In the genomic region with DNA sequence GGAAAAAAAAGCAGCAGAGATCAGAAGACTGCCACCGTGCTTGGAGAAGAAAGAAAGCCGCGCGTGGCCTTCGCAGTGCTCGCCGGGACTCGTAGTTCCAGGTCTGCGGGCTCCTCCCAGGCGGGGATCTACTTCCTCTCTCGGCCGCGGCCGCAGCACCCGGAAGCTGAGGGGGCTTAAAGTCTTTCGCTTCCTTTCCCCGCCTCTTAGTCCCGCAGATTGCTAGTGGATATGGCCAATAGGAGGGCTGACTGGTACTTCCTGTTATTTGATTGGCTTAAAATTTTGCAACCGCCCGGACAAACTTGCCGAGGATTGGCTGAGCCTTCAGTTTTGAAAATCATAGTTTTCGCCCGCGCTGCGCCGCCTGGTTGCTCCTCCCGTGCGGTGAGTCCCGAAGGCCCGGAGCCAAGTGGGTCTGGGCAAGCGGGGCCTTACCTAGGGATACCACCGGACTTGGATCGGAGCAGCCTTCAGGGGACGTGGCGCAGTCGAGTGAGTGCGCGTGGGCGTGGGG, we compare ENCODE assay signal across 8 cellular contexts. TPM values are rescaled to one million over a fixed set of nuclear protein-coding genes. Genes with fewer than 3 reads are reported as not detected.
DNase-seq lines count a peak whose midpoint lies in the region; ATAC-seq, FAIRE-seq and TF ChIP-seq lines count a peak whose summit lies in the region.

Gene INCENP, plus strand, starts transcription at position 343 of the 517 bp plus-strand sequence. CDS start 4,151 bp downstream, outside the sequence.

- no peak for TF ChIP-seq EP300 in sigmoid colon (IDR thresholded peaks at IDR 0.05)

- WGBS in sigmoid colon, 2 donors: 0% methylated on average over 39 of the region's 39 CpGs

- H3K4me3 ChIP-seq in sigmoid colon: peak within 1 kb of the TSS; percentile 87 to 97 (median 93)

- H3K4me1 ChIP-seq in sigmoid colon: peaks cover 0 to 23% (median 12%) of the 10 kb centered on the region in 4 donors

- no peaks in the 10 kb centered on the region for H3K9me3 ChIP-seq in sigmoid colon

- peaks cover 37% of the 10 kb centered on the region for H3K4me1 Mint-ChIP-seq in brain

- H3K4me3 Mint-ChIP-seq in brain: peak within 1 kb of the TSS; percentile 89 to 99 (median 99)

- ATAC-seq in GM18520 (IDR thresholded peaks at IDR 0.05; ENCODE audit: unreplicated experiment): peak; percentile 92
- ATAC-seq in HG03064 (IDR thresholded peaks at IDR 0.05; ENCODE audit: low read depth, unreplicated experiment): peak; percentile 92

- no peak for TF ChIP-seq POLR2A in sigmoid colon (IDR thresholded peaks at IDR 0.05)

- H3K36me3 ChIP-seq in sigmoid colon: peaks cover 0 to 7% (median 7%) of the 10 kb centered on the region in 4 donors

- intact Hi-C loops in sigmoid colon (cut with DNase I): loop anchor here (10.0 kb wide), 1 partner anchor 771 kb away; no protein-coding TSS in a partner anchor

- TF ChIP-seq CTCF in brain (conservative IDR thresholded peaks at IDR 0.05) (no peak), sigmoid colon (IDR thresholded peaks at IDR 0.05) (no peak)

- peaks cover 3% of the 10 kb centered on the region for H3K36me3 Mint-ChIP-seq in brain

- H3K9me3 Mint-ChIP-seq in brain: no peaks in the 10 kb centered on the region

- H3K27ac ChIP-seq in sigmoid colon: peak within 1 kb of the TSS; percentile 72 to 79 (median 76)

- peaks cover 5% of the 10 kb centered on the region for H3K27me3 Mint-ChIP-seq in brain

- DNase-seq in 8988T (peak; percentile 87), NCI-H2107 treated with DMSO at 0.1 percent for 48 hours (lab: John Stamatoyannopoulos, UW; ENCODE audit: unreplicated experiment) (peak; percentile 97), iPS DF 4.7 (ENCODE audit: extremely low read depth, low spot score) (peak; percentile 82), sigmoid colon (peak; percentile 98)

- peak; percentile 96 for FAIRE-seq in TTC549 (lab: Jason Lieb, UNC)

- H3K27me3 ChIP-seq in sigmoid colon: no peaks in the 10 kb centered on the region

- H3K27ac Mint-ChIP-seq in brain: peak within 1 kb of the TSS; percentile 90 to 99 (median 96)

RNA-seq across cellular contexts. Expression of gene INCENP, which starts in this region (rescaled TPM):
- polyA plus RNA-seq in brain (ENCODE audit: insufficient read depth, low read depth, low replicate concordance) (59.0 TPM), sigmoid colon (10 to 100 TPM in 1 of 3 donors, 1 to 10 TPM in 2; 4.2 to 21.6 (median 5.3) TPM)
- total RNA-seq in sigmoid colon: 10 to 100 TPM in 1 of 4 donors, 1 to 10 TPM in 3; 5.4 to 25.3 (median 8.9) TPM

Comparison
In these comparisons a context has a peak if more than half of its experiments do, and no peak if none do; other contexts are left out.
1. Peak in every context shown above with its lines: DNase-seq, ATAC-seq, H3K4me3 ChIP-seq and H3K27ac ChIP-seq.